Comparison of ENCODE assay signal across 34 cellular contexts in genomic region chr18:9389706-9390105, GRCh38.
"Had no signal": no experiment of that assay in that cellular context is flagged by ENCODE, and none has a peak within 500 bp of the region (broad histone marks: within the 10 kb centered on the region; RNA-seq: fewer than 3 reads in every experiment).

No MANE protein-coding gene starts in this region.

- H3K9ac ChIP-seq: KMS-11 had no signal

- DNase-seq: Karpas-422, Kasumi-1, MG63, MM.1S, MV-4-11, NCI-H1048, NCI-H1092, NCI-H1092 treated with DMSO at 0.1 percent for 48 hours, NCI-H1105, NCI-H1105 treated with DMSO at 0.1 percent for 48 hours, NCI-H1417, NCI-H1436, NCI-H1436 treated with DMSO at 0.1 percent for 48 hours, NCI-H146, NCI-H1694, NCI-H1694 treated with DMSO at 0.1 percent for 48 hours, NCI-H187, NCI-H187 treated with DMSO at 0.1 percent for 48 hours, NCI-H1930, NCI-H2029, NCI-H2029 treated with DMSO at 0.1 percent for 48 hours, NCI-H2081, NCI-H2081 treated with DMSO at 0.1 percent for 48 hours, NCI-H2107, NCI-H2171, NCI-H2171 treated with DMSO at 0.1 percent for 48 hours, NCI-H2227 treated with DMSO at 0.1 percent for 48 hours, NCI-H226, NCI-H345, NCI-H446, NCI-H446 treated with DMSO at 0.1 percent for 48 hours, NCI-H510A, NCI-H510A treated with DMSO at 0.1 percent for 48 hours had no signal

- H3K4me3 ChIP-seq: MG63 had no signal

- H3K27ac ChIP-seq: KMS-11 had no signal

- H3K4me2 ChIP-seq: KMS-11 had no signal

- H3K27me3 ChIP-seq: MG63 had no signal
